In the genomic region with DNA sequence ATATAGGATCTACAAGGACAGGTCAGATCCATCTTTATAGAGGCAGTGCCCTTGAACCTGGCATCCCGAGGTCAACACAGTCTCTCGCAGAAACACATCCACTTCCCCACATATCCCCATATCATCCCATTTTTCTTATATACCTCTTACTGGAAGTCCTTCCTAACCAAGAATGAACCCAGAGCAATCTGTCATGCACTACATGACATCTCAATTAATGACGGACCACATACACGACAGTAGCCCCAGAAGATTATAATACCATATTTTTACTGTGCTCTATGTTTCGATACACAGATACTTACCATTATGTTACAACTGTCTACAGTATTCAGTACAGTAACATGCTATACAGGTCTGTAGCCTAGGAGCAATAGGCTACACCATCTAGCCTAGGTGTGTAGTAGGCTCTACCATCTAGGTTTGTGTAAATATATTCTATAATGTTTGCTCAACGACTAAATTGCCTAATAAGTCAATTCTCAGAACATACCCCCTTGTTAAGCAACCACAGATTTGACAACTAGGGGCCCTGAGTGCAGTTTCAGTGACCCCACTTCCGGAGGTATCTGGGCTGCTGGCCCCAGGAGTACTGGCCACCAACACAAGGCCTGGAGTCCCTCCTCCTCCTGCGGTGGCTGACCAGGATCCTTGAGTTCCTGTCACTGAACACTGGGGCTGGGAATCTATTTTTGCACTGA, we compare ENCODE assay signal across 16 cellular contexts.
"Had no signal": no experiment of that assay in that cellular context is flagged by ENCODE, and none has a peak within 500 bp of the region (broad histone marks: within the 10 kb centered on the region; RNA-seq: fewer than 3 reads in every experiment).

No MANE protein-coding gene starts in this region.

- H3K36me3 Mint-ChIP-seq: immature natural killer cell had no signal

- H3K4me3 Mint-ChIP-seq: immature natural killer cell, neural crest cell had no signal

- H3K27ac ChIP-seq: left ventricle myocardium inferior, thyroid gland had no signal

- H3K9me3 ChIP-seq: left ventricle myocardium inferior, thyroid gland had no signal

- H3K4me3 ChIP-seq: left ventricle myocardium inferior, thyroid gland had no signal

- DNase-seq: activated CD4-positive, alpha-beta T cell treated with anti-CD3 and anti-CD28 coated beads for 1 hour; activated CD8-positive, alpha-beta memory T cell treated with anti-CD3 and anti-CD28 coated beads for 24 hours; activated CD8-positive, alpha-beta memory T cell treated with anti-CD3 and anti-CD28 coated beads, Interleukin-2, amount 50 U/mL, for 48 hours; activated effector memory CD4-positive, alpha-beta T cell treated with Interleukin-2 at 50 U/mL for 16 hours; activated naive CD4-positive, alpha-beta T cell treated with anti-CD3 and anti-CD28 coated beads, Interleukin-2, amount 50 U/mL, for 16 hours; activated T-cell treated with anti-CD3 and anti-CD28 coated beads, Interleukin-2, amount 50 U/mL, for 48 hours; aorta; cortex of kidney; effector CD4-positive, alpha-beta T cell; immature natural killer cell; kidney glomerular epithelial cell; left ventricle myocardium inferior; stimulated activated CD4-positive, alpha-beta T cell treated with anti-CD3 and anti-CD28 coated beads, Interleukin-2, amount 100 ng/mL, for 24 hours; stimulated activated naive CD4-positive, alpha-beta T cell treated with Interleukin-2 at 50 U/mL for 16 hours; thyroid gland had no signal

- H3K27me3 ChIP-seq: thyroid gland had no signal

- H3K27ac Mint-ChIP-seq: immature natural killer cell had no signal

- H3K9me3 Mint-ChIP-seq: immature natural killer cell had no signal

- H3K36me3 ChIP-seq: left ventricle myocardium inferior, thyroid gland had no signal
